In the genomic region with DNA sequence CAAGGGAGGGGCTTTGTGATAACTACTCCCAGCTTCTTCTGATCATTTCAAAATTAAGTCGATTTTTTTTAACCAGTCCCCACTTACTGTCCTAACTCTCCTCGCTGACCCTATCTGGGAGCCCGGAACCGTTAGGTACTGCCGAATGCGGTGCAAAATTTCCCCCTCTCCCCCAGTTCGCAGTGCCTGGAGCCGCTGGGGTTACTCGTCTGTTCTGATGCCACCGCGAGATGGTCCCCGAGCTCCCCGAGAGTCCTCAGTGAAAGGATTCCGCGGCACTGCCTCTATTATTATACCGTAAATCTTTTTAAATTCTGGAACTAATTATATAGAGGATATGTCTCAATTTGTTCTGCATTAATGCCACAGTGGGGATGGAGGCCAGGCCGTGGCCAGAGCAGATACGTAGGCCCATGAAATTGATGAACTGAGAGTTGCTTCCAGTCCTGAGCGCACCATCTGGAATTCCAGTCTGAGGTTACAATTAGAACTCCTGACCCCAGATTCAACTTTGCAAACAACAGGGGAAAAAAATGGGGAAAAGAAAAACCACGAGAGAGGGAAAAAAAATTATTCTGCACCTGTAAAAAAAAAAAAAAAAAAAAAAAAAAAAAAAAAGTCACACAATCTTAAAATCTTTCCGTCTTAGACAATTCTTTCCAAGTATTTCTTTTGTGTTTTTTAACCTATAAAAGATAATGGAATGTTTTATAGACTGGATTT, we compare ENCODE assay signal across 20 cellular contexts. TPM values are rescaled to one million over a fixed set of nuclear protein-coding genes. Genes with fewer than 3 reads are reported as not detected.
DNase-seq lines count a peak whose midpoint lies in the region; ATAC-seq and TF ChIP-seq lines count a peak whose summit lies in the region.
"Had no signal": no experiment of that assay in that cellular context is flagged by ENCODE, and none has a peak within 500 bp of the region (broad histone marks: within the 10 kb centered on the region; RNA-seq: fewer than 3 reads in every experiment).

No MANE protein-coding gene starts in this region.

- no peaks in the 10 kb centered on the region for H3K36me3 Mint-ChIP-seq in endodermal cell (ENCODE audit: low read depth)
- no peaks in the 10 kb centered on the region for H3K36me3 Mint-ChIP-seq in stimulated activated effector memory CD8-positive, alpha-beta T cell treated with anti-CD3 and anti-CD28 coated beads, Interleukin-12 subunit alpha, Interleukin-12 subunit beta, amount 100 ng/mL, for 72 hours

- no peak overlapping the region for H3K14ac ChIP-seq in neuronal stem cell (ENCODE audit: low read length)

- H3K4me2 ChIP-seq in neuronal stem cell (ENCODE audit: insufficient read depth, low read length, poor library complexity, severe bottlenecking): no peak overlapping the region

- H3K27ac ChIP-seq in endodermal cell (ENCODE audit: low read depth, low read length) (no peak overlapping the region), neuronal stem cell (replicated peaks; ENCODE audit: low read length) (no peak overlapping the region)
- H3K27ac ChIP-seq: 22Rv1, right lobe of liver, suprapubic skin had no signal

- H2BK120ac ChIP-seq in neuronal stem cell (ENCODE audit: low read depth, low read length): no peak overlapping the region

- peaks cover 40% of the 10 kb centered on the region for H3K4me1 Mint-ChIP-seq in endodermal cell
- peaks cover 28% of the 10 kb centered on the region for H3K4me1 Mint-ChIP-seq in stimulated activated effector memory CD8-positive, alpha-beta T cell treated with anti-CD3 and anti-CD28 coated beads, Interleukin-12 subunit alpha, Interleukin-12 subunit beta, amount 100 ng/mL, for 72 hours

- no peak overlapping the region for H3K23ac ChIP-seq in neuronal stem cell (ENCODE audit: low read depth, low read length, poor library complexity)

- H3K18ac ChIP-seq in neuronal stem cell (ENCODE audit: low read length): peak overlapping the region; percentile 55

- H3K4me1 ChIP-seq in endodermal cell (ENCODE audit: control insufficient read depth, insufficient read depth, low read length) (peaks cover 6% of the 10 kb centered on the region), neuronal stem cell (ENCODE audit: control insufficient read depth in 2 of 2, insufficient read depth in 1 of 2, low read depth in 1 of 2, low read length in 2 of 2) (peaks cover 0 to 6% of the 10 kb centered on the region in 2 donors)

- no peak overlapping the region for H2BK15ac ChIP-seq in neuronal stem cell (ENCODE audit: low read length)

- H2AK5ac ChIP-seq in neuronal stem cell (ENCODE audit: low read depth, low read length): no peak overlapping the region

- DNase-seq in DMS 273 (lab: John Stamatoyannopoulos, UW; ENCODE audit: unreplicated experiment) (peak; percentile 7), DMS 273 treated with DMSO at 0.1 percent for 48 hours (lab: John Stamatoyannopoulos, UW) (no peak), ELF-1 (ENCODE audit: low read depth, low spot score) (peak; percentile 5), endodermal cell (peak; percentile 55), neuronal stem cell (ENCODE audit: low spot score) (no peak), NCI-H1930 (lab: John Stamatoyannopoulos, UW) (no peak)
- no peak for DNase-seq in stimulated activated effector memory CD8-positive, alpha-beta T cell treated with anti-CD3 and anti-CD28 coated beads, Interleukin-12 subunit alpha, Interleukin-12 subunit beta, amount 100 ng/mL, for 72 hours (ENCODE audit: low spot score in 2 of 2)
- DNase-seq: C1 segment of cervical spinal cord; effector memory CD4-positive, alpha-beta T cell; foreskin fibroblast; mammary epithelial cell; NCI-H1436 treated with DMSO at 0.1 percent for 48 hours; right lobe of liver; stimulated activated CD4-positive, alpha-beta T cell treated with anti-CD3 and anti-CD28 coated beads, Interleukin-1b, Interleukin-23, amount 100 ng/mL, for 48 hours; T-cell had no signal

- no peak overlapping the region for H4K91ac ChIP-seq in neuronal stem cell (ENCODE audit: low read depth, low read length, poor library complexity)

- H3K9ac ChIP-seq in endodermal cell (ENCODE audit: extremely low read depth, low read length, poor library complexity, severe bottlenecking) (no peak overlapping the region), neuronal stem cell (ENCODE audit: low read depth, low read length, poor library complexity) (no peak overlapping the region)

- H2BK5ac ChIP-seq in neuronal stem cell (ENCODE audit: low read length): no peak overlapping the region

- H3K27me3 ChIP-seq in endodermal cell (ENCODE audit: control insufficient read depth, insufficient read depth, low read length, poor library complexity, severe bottlenecking) (peaks cover 76% of the 10 kb centered on the region), neuronal stem cell (ENCODE audit: control insufficient read depth in 3 of 3, insufficient read depth in 3 of 3, low read depth in 1 of 3, low read length in 3 of 3) (peaks cover 45 to 93% (median 77%) of the 10 kb centered on the region in 3 experiments)

- H3K4me3 ChIP-seq in endodermal cell (ENCODE audit: low read length): peak overlapping the region; percentile 68
- H3K4me3 ChIP-seq in neuronal stem cell (ENCODE audit: low read length in 2 of 2): no peak overlapping the region
- H3K4me3 ChIP-seq: HAP-1, right lobe of liver, suprapubic skin had no signal

- peak overlapping the region; percentile 79 for H2AFZ ChIP-seq in neuronal stem cell (ENCODE audit: low read length)

- H3K9me3 ChIP-seq in endodermal cell (ENCODE audit: control insufficient read depth, low read length) (peaks cover 7% of the 10 kb centered on the region), neuronal stem cell (replicated peaks in 1 of 2; ENCODE audit: control insufficient read depth in 2 of 2, insufficient read depth in 1 of 2, low read depth in 1 of 2, low read length in 2 of 2) (no peaks in the 10 kb centered on the region)
- H3K9me3 ChIP-seq: HAP-1, right lobe of liver, suprapubic skin had no signal

- peaks cover 78% of the 10 kb centered on the region for H3K27me3 Mint-ChIP-seq in endodermal cell (ENCODE audit: insufficient read depth)

- no peak overlapping the region for H3K27ac Mint-ChIP-seq in endodermal cell
- no peak overlapping the region for H3K27ac Mint-ChIP-seq in stimulated activated effector memory CD8-positive, alpha-beta T cell treated with anti-CD3 and anti-CD28 coated beads, Interleukin-12 subunit alpha, Interleukin-12 subunit beta, amount 100 ng/mL, for 72 hours

- 26 to 42% methylated on average over 2 to 17 of the region's 21 CpGs for WGBS in endodermal cell (ENCODE audit: insufficient coverage in 1 of 2, insufficient read length in 1 of 2), 2 experiments
- WGBS in neuronal stem cell (ENCODE audit: extremely low coverage in 2 of 2, insufficient read length in 2 of 2, insufficient replicate concordance in 1 of 2), 2 donors: no CpG with 5 or more reads among the region's 21 CpGs

- H3K4ac ChIP-seq in neuronal stem cell (ENCODE audit: low read length): no peak overlapping the region

- H3K4me3 Mint-ChIP-seq in endodermal cell: peak overlapping the region; percentile 54
- no peak overlapping the region for H3K4me3 Mint-ChIP-seq in stimulated activated effector memory CD8-positive, alpha-beta T cell treated with anti-CD3 and anti-CD28 coated beads, Interleukin-12 subunit alpha, Interleukin-12 subunit beta, amount 100 ng/mL, for 72 hours
- H3K4me3 Mint-ChIP-seq: central memory CD8-positive, alpha-beta T cell had no signal

- no peak overlapping the region for H2BK12ac ChIP-seq in neuronal stem cell (ENCODE audit: low read length)

- no peaks in the 10 kb centered on the region for H3K9me3 Mint-ChIP-seq in endodermal cell
- H3K9me3 Mint-ChIP-seq in stimulated activated effector memory CD8-positive, alpha-beta T cell treated with anti-CD3 and anti-CD28 coated beads, Interleukin-12 subunit alpha, Interleukin-12 subunit beta, amount 100 ng/mL, for 72 hours: no peaks in the 10 kb centered on the region
- H3K9me3 Mint-ChIP-seq: central memory CD8-positive, alpha-beta T cell; T-cell had no signal

- TF ChIP-seq CTCF in endodermal cell (conservative IDR thresholded peaks at IDR 0.05): no peak

- ATAC-seq in stimulated activated effector memory CD8-positive, alpha-beta T cell treated with anti-CD3 and anti-CD28 coated beads, Interleukin-12 subunit alpha, Interleukin-12 subunit beta, amount 100 ng/mL, for 72 hours: no peak
- ATAC-seq in HG03139 (IDR thresholded peaks at IDR 0.05; ENCODE audit: unreplicated experiment): no peak
- ATAC-seq: T-cell had no signal

- no peaks in the 10 kb centered on the region for H3K79me1 ChIP-seq in neuronal stem cell (ENCODE audit: low read depth, low read length)

- no peak overlapping the region for H4K8ac ChIP-seq in neuronal stem cell (ENCODE audit: low read depth, low read length)

- H3K36me3 ChIP-seq in endodermal cell (ENCODE audit: control insufficient read depth, insufficient read depth, low read length) (no peaks in the 10 kb centered on the region), neuronal stem cell (replicated peaks in 1 of 2; ENCODE audit: control insufficient read depth in 2 of 2, insufficient read depth in 2 of 2, low read length in 2 of 2) (no peaks in the 10 kb centered on the region)
- H3K36me3 ChIP-seq: HAP-1, right lobe of liver, suprapubic skin had no signal

RNA-seq across cellular contexts. Expression of gene WT1, which starts 4.3 kb away (rescaled TPM):
- total RNA-seq in endodermal cell: under 1 TPM in 1 of 2 donors, not detected in 1; 0.51 TPM
- polyA plus RNA-seq in endodermal cell (2013, experiment 1 of 2): 0.11 TPM
- not detected for polyA plus RNA-seq in endodermal cell (2013, experiment 2 of 2)
- polyA plus RNA-seq in neuronal stem cell (2013, experiment 1 of 2): not detected
- not detected for polyA plus RNA-seq in neuronal stem cell (2013, experiment 2 of 2)
- total RNA-seq: mammary epithelial cell, suprapubic skin, T-cell had no signal
- polyA plus RNA-seq: mammary epithelial cell had no signal

Comparison
In these comparisons a context has a peak if more than half of its experiments do, and no peak if none do; other contexts are left out.
1. DNase-seq: peak in DMS 273 (single experiment), ELF-1 (single experiment) and endodermal cell (single experiment); none in DMS 273 treated with DMSO at 0.1 percent for 48 hours (single experiment), neuronal stem cell (single experiment), stimulated activated effector memory CD8-positive, alpha-beta T cell treated with anti-CD3 and anti-CD28 coated beads, Interleukin-12 subunit alpha, Interleukin-12 subunit beta, amount 100 ng/mL, for 72 hours (0 of 2) and NCI-H1930 (0 of 2).